In the genomic region with DNA sequence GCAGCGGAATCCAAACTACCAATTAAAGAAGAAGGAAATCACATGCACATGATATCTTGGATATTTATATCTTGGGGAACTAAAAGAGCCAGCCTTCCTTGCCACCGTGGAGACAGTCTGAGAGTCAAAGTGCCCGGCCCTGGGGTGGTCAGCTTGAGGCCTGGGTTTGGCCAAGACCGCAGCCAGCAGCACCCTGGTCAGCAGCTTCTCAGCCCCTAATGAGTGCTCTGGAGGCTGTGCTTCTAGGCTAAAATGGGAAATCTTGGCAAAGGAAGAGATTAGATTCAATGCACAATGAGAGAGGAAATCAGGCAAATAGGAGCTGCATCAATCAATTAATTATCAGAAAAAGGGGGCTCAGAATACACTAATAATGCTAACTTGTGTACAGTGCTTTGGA, we compare ENCODE assay signal across 12 cellular contexts.
DNase-seq lines count a peak whose midpoint lies in the region; TF ChIP-seq lines count a peak whose summit lies in the region.
"Had no signal": no experiment of that assay in that cellular context is flagged by ENCODE, and none has a peak within 500 bp of the region (broad histone marks: within the 10 kb centered on the region; RNA-seq: fewer than 3 reads in every experiment).

No MANE protein-coding gene starts in this region.

- H3K36me3 Mint-ChIP-seq in neural progenitor cell, result peaks cover 2% of the 10 kb centered on the region
- H3K36me3 Mint-ChIP-seq: CD8-positive, alpha-beta memory T cell had no signal

- peaks cover 12% of the 10 kb centered on the region for H3F3A ChIP-seq in neural progenitor cell (ENCODE audit: low read depth)

- no peaks in the 10 kb centered on the region for H3K79me2 ChIP-seq in neural progenitor cell (ENCODE audit: low read depth)

- H3K4me1 Mint-ChIP-seq in neural progenitor cell, result peaks cover 23% of the 10 kb centered on the region
- H3K4me1 Mint-ChIP-seq: CD8-positive, alpha-beta memory T cell; IgD-negative memory B cell had no signal

- no peaks in the 10 kb centered on the region for H4K20me1 ChIP-seq in BLaER1 treated with 17β-estradiol and CSF1 and Interleukin-3, amounts not matched to agents 10 nM and 100 nM
- H4K20me1 ChIP-seq in neural progenitor cell (ENCODE audit: low read depth), result no peaks in the 10 kb centered on the region

- H3K9ac ChIP-seq in BLaER1 treated with 17β-estradiol and CSF1 and Interleukin-3, amounts not matched to agents 10 nM and 100 nM, result no peak overlapping the region
- no peak overlapping the region for H3K9ac ChIP-seq in neural progenitor cell

- H3K4me1 ChIP-seq in BLaER1 treated with 17β-estradiol and CSF1 and Interleukin-3, amounts not matched to agents 10 nM and 100 nM, result peaks cover 0 to 39% (median 15%) of the 10 kb centered on the region in 10 experiments; a peak in 9 of 20 replicates
- peaks cover 27% of the 10 kb centered on the region for H3K4me1 ChIP-seq in neural progenitor cell
- H3K4me1 ChIP-seq: HAP-1 had no signal

- DNase-seq in neural progenitor cell (ENCODE audit: low spot score) (peak; percentile 11), AG08396 (ENCODE audit: low spot score) (no peak), DMS 273 treated with DMSO at 0.1 percent for 48 hours (lab: John Stamatoyannopoulos, UW) (no peak)
- DNase-seq in activated effector memory CD4-positive, alpha-beta T cell treated with anti-CD3 and anti-CD28 coated beads, Interleukin-2, amount 50 U/mL, for 16 hours, result no peak
- DNase-seq: ACHN; AML-193; CD8-positive, alpha-beta memory T cell; COR-L47 had no signal

- H3K4me3 ChIP-seq in BLaER1 treated with 17β-estradiol and CSF1 and Interleukin-3, amounts not matched to agents 10 nM and 100 nM, result no peak overlapping the region
- H3K4me3 ChIP-seq in neural progenitor cell, result no peak overlapping the region
- H3K4me3 ChIP-seq: HAP-1 had no signal

- no peak overlapping the region for H3K27ac ChIP-seq in BLaER1 treated with 17β-estradiol and CSF1 and Interleukin-3, amounts not matched to agents 10 nM and 100 nM
- peak overlapping the region; percentile 63 for H3K27ac ChIP-seq in neural progenitor cell

- H3K9me3 ChIP-seq in BLaER1 treated with 17β-estradiol and CSF1 and Interleukin-3, amounts not matched to agents 10 nM and 100 nM (replicated peaks in 1 of 11), result peaks cover 0 to 16% (median 0%) of the 10 kb centered on the region in 11 experiments; a peak in 4 of 22 replicates
- no peaks in the 10 kb centered on the region for H3K9me3 ChIP-seq in neural progenitor cell (ENCODE audit: low read depth)
- H3K9me3 ChIP-seq: HAP-1 had no signal

- no peak overlapping the region for H3K27ac Mint-ChIP-seq in neural progenitor cell
- H3K27ac Mint-ChIP-seq: CD8-positive, alpha-beta memory T cell; IgD-negative memory B cell had no signal

- no peak for TF ChIP-seq CTCF in neural progenitor cell (IDR thresholded peaks at IDR 0.05)

- no peaks in the 10 kb centered on the region for H3K27me3 ChIP-seq in BLaER1 treated with 17β-estradiol and CSF1 and Interleukin-3, amounts not matched to agents 10 nM and 100 nM
- H3K27me3 ChIP-seq in neural progenitor cell, result no peaks in the 10 kb centered on the region

- peaks cover 2% of the 10 kb centered on the region for H3K9me3 Mint-ChIP-seq in neural progenitor cell

- H3K27me3 Mint-ChIP-seq in neural progenitor cell (ENCODE audit: insufficient read depth, low read depth), result no peaks in the 10 kb centered on the region
- H3K27me3 Mint-ChIP-seq: CD8-positive, alpha-beta memory T cell; IgD-negative memory B cell had no signal

- H3K4me3 Mint-ChIP-seq in neural progenitor cell, result no peak overlapping the region
- H3K4me3 Mint-ChIP-seq: CD8-positive, alpha-beta memory T cell; IgD-negative memory B cell had no signal

- H2AFZ ChIP-seq in neural progenitor cell (replicated peaks), result no peak overlapping the region

- H3K36me3 ChIP-seq in BLaER1 treated with 17β-estradiol and CSF1 and Interleukin-3, amounts not matched to agents 10 nM and 100 nM, result peaks cover 0 to 16% (median 0%) of the 10 kb centered on the region in 11 experiments; a peak in 4 of 22 replicates
- H3K36me3 ChIP-seq in neural progenitor cell, result no peaks in the 10 kb centered on the region
- H3K36me3 ChIP-seq: HAP-1 had no signal

- H3K4me2 ChIP-seq in BLaER1 treated with 17β-estradiol and CSF1 and Interleukin-3, amounts not matched to agents 10 nM and 100 nM, result peak overlapping the region in 7 of 11 experiments; percentile 3 to 32 (median 20); a peak in 10 of 22 replicates
- H3K4me2 ChIP-seq in neural progenitor cell, result peak overlapping the region; percentile 11

TF ChIP-seq in PFSK-1, 5 proteins besides CTCF, POLR2A, EP300 and RAD21:
- TF ChIP-seq SIN3A (IDR thresholded peaks at IDR 0.05; ENCODE audit: borderline replicate concordance, insufficient read depth, low read length) (no peak), TAF1 (IDR thresholded peaks at IDR 0.05; ENCODE audit: borderline replicate concordance, insufficient read depth, low read length) (no peak), POLR2AphosphoS5 (IDR thresholded peaks at IDR 0.05; ENCODE audit: low read depth, low read length) (no peak), REST (IDR thresholded peaks at IDR 0.05; ENCODE audit: insufficient read depth in 1 of 2, low read depth in 2 of 2, low read length in 2 of 2) (peak; percentile 69 to 88)
